In genomic region chr19:46069841-46070341, GRCh38 we compare ENCODE assay signal across 12 cellular contexts. TPM values are rescaled to one million over a fixed set of nuclear protein-coding genes. Genes with fewer than 3 reads are reported as not detected.
A peak's percentile ranks its signal among the peaks of the same experiment; 100 is the strongest.
DNase-seq lines count a peak whose midpoint lies in the region; TF ChIP-seq lines count a peak whose summit lies in the region.
"Had no signal": no experiment of that assay in that cellular context is flagged by ENCODE, and none has a peak within 500 bp of the region (broad histone marks: within the 10 kb centered on the region; RNA-seq: fewer than 3 reads in every experiment).

No MANE protein-coding gene starts in this region.

- no peaks in the 10 kb centered on the region for H3K79me2 ChIP-seq in PC-9 (ENCODE audit: low read depth)

- in situ Hi-C loops in HAP-1 (cut with MboI; ENCODE audit: low sequenced_read_pairs), result no loop called here

- peak overlapping the region; percentile 89 for H3K27ac ChIP-seq in PC-9
- no peak overlapping the region for H3K27ac ChIP-seq in A673 (ENCODE audit: low read depth, low read length, poor library complexity, severe bottlenecking)

- no TSS peak for BruUV-seq in PC-9 (replicated peaks; lab: Mats Ljungman, UMichigan)
- BruUV-seq in A673 (replicated peaks; lab: Mats Ljungman, UMichigan), result no TSS peak

- H3K36me3 ChIP-seq in PC-9 (ENCODE audit: low read depth), result no peaks in the 10 kb centered on the region
- H3K36me3 ChIP-seq in HAP-1 (replicated peaks), result no peaks in the 10 kb centered on the region
- H3K36me3 ChIP-seq in A673 (ENCODE audit: insufficient read depth, low read length, poor library complexity, severe bottlenecking), result no peaks in the 10 kb centered on the region

- intact Hi-C loops in PC-9 (cut with micrococcal nuclease; ENCODE audit: unreplicated experiment), result loop anchor here (2.0 to 10.0 kb wide), 3 partner anchors 29 to 305 kb away; partner anchors contain the start of genes FOXA3, IGFL4 and SYMPK
- intact Hi-C loops in A673 (cut with micrococcal nuclease; ENCODE audit: unreplicated experiment), result loop anchor here (10.0 kb wide), 2 partner anchors 325 to 445 kb away; no protein-coding TSS in a partner anchor

- no peak for TF ChIP-seq CTCF in PC-9 (conservative IDR thresholded peaks at IDR 0.05)
- no peak for TF ChIP-seq CTCF in epithelial cell of esophagus (IDR thresholded peaks at IDR 0.05; ENCODE audit: insufficient read depth, low read depth, low read length, missing control alignments)
- no peak for TF ChIP-seq CTCF in A673 (conservative IDR thresholded peaks at IDR 0.05; ENCODE audit: low read depth, low read length)

- CTCF ChIA-PET in PC-9 (lab: Charles Lee), result no interaction called here
- CTCF ChIA-PET in A673 (lab: Charles Lee), result no interaction called here

- H3K4me1 ChIP-seq in PC-9 (replicated peaks; ENCODE audit: insufficient read depth) (peaks cover 85% of the 10 kb centered on the region), HAP-1 (no peaks in the 10 kb centered on the region), A673 (ENCODE audit: insufficient read depth, low read length, poor library complexity, severe bottlenecking) (no peaks in the 10 kb centered on the region)

- H3K4me3 ChIP-seq in PC-9 (peak overlapping the region; percentile 4; the same call in 1 of the 2 replicates), epithelial cell of esophagus (ENCODE audit: low read length) (no peak overlapping the region), HAP-1 (no peak overlapping the region), A673 (ENCODE audit: low read depth, low read length, poor library complexity, severe bottlenecking) (no peak overlapping the region)

- no peaks in the 10 kb centered on the region for H3K9me2 ChIP-seq in PC-9 (ENCODE audit: insufficient read depth)

- DNase-seq in EL (peak; percentile 92), PC-9 (peak in 1 of 2 experiments; percentile 91), epithelial cell of esophagus (ENCODE audit: low read depth) (peak; percentile 94), non-pigmented ciliary epithelial cell (ENCODE audit: low read depth) (peak; percentile 88), HAP-1 (ENCODE audit: low spot score in 2 of 2) (no peak), A673 (ENCODE audit: low spot score) (no peak), OCI-M1 (lab: John Stamatoyannopoulos, UW) (no peak), AG20443 (ENCODE audit: low spot score) (no peak)
- DNase-seq: activated CD8-positive, alpha-beta T cell treated with anti-CD3 and anti-CD28 coated beads for 36 hours; activated naive CD4-positive, alpha-beta T cell treated with anti-CD3 and anti-CD28 coated beads for 36 hours; naive B cell; NCI-H1436 had no signal

- peak overlapping the region; percentile 73 for H3K4me2 ChIP-seq in PC-9

- H3F3A ChIP-seq in PC-9 (ENCODE audit: insufficient read depth, low read depth), result peaks cover 70% of the 10 kb centered on the region

- no peak overlapping the region for H2AFZ ChIP-seq in PC-9

- no peaks in the 10 kb centered on the region for H4K20me1 ChIP-seq in PC-9 (ENCODE audit: insufficient read depth)

- POLR2A ChIA-PET in PC-9 (lab: Charles Lee; ENCODE audit: unreplicated experiment), result interaction anchor here (0.6 to 0.7 kb wide), 3 partner anchors 9 to 46 kb away, joined by 4 to 7 read pairs (median 6); no protein-coding TSS in a partner anchor
- POLR2A ChIA-PET in A673 (lab: Charles Lee; ENCODE audit: low non-redundant PET), result no interaction called here

- H3K27me3 ChIP-seq in PC-9 (ENCODE audit: insufficient read depth, low read depth), result no peaks in the 10 kb centered on the region
- peaks cover 20% of the 10 kb centered on the region for H3K27me3 ChIP-seq in HAP-1 (ENCODE audit: low read depth)
- H3K27me3 ChIP-seq in A673 (replicated peaks; ENCODE audit: insufficient read depth, low read depth, low read length, poor library complexity), result peaks cover 26% of the 10 kb centered on the region

- no peaks in the 10 kb centered on the region for H3K9me3 ChIP-seq in PC-9 (ENCODE audit: insufficient read depth, low read depth)
- H3K9me3 ChIP-seq in HAP-1, result no peaks in the 10 kb centered on the region
- no peaks in the 10 kb centered on the region for H3K9me3 ChIP-seq in A673 (ENCODE audit: low read depth, low read length, poor library complexity, severe bottlenecking)

RNA-seq across cellular contexts. Expression of gene IGFL4, which starts 29.1 kb away (rescaled TPM):
- not detected in 2 replicates for total RNA-seq in PC-9 (2021)
- total RNA-seq in A673 (2021), result not detected in 2 replicates
- total RNA-seq: activated CD8-positive, alpha-beta T cell treated with anti-CD3 and anti-CD28 coated beads for 36 hours; activated naive CD4-positive, alpha-beta T cell treated with anti-CD3 and anti-CD28 coated beads for 36 hours had no signal

RNA-seq across cellular contexts. Expression of gene PGLYRP1, which starts 47.0 kb away (rescaled TPM):
- total RNA-seq in PC-9 (2021) (not detected in 2 replicates), A673 (2021) (not detected in 2 replicates)
- total RNA-seq: activated CD8-positive, alpha-beta T cell treated with anti-CD3 and anti-CD28 coated beads for 36 hours; activated naive CD4-positive, alpha-beta T cell treated with anti-CD3 and anti-CD28 coated beads for 36 hours had no signal

RNA-seq across cellular contexts. Expression of gene IGFL3, which starts 54.6 kb away (rescaled TPM):
- total RNA-seq in PC-9 (2021) (0.96 TPM in 1 of 2 replicates, not detected in the other), A673 (2021) (not detected in 2 replicates)
- total RNA-seq: activated CD8-positive, alpha-beta T cell treated with anti-CD3 and anti-CD28 coated beads for 36 hours; activated naive CD4-positive, alpha-beta T cell treated with anti-CD3 and anti-CD28 coated beads for 36 hours had no signal

Comparison
In these comparisons a context has a peak if more than half of its experiments do, and no peak if none do; other contexts are left out.
1. DNase-seq: peak in EL (single experiment), epithelial cell of esophagus (single experiment) and non-pigmented ciliary epithelial cell (single experiment); none in HAP-1 (0 of 2), A673 (single experiment), OCI-M1 (single experiment) and AG20443 (single experiment).